In genomic region chr17:62781356-62781755, GRCh38 we compare ENCODE assay signal across 15 cellular contexts. TPM values are rescaled to one million over a fixed set of nuclear protein-coding genes. Genes with fewer than 3 reads are reported as not detected.
A peak's percentile ranks its signal among the peaks of the same experiment; 100 is the strongest.
DNase-seq lines count a peak whose midpoint lies in the region; ATAC-seq and TF ChIP-seq lines count a peak whose summit lies in the region.
"Had no signal": no experiment of that assay in that cellular context is flagged by ENCODE, and none has a peak within 500 bp of the region (broad histone marks: within the 10 kb centered on the region; RNA-seq: fewer than 3 reads in every experiment).

No MANE protein-coding gene starts in this region.

- H3K4me3 ChIP-seq in RWPE2 (ENCODE audit: severe bottlenecking) (no peak overlapping the region), foreskin fibroblast (ENCODE audit: low read depth in 1 of 2, low read length in 2 of 2) (no peak overlapping the region), aorta (ENCODE audit: low read length in 2 of 2) (no peak overlapping the region), psoas muscle (no peak overlapping the region)
- H3K4me3 ChIP-seq: skin epidermis, suprapubic skin had no signal

- TF ChIP-seq CTCF in RWPE2 (IDR thresholded peaks at IDR 0.05; ENCODE audit: poor library complexity, severe bottlenecking) (no peak), foreskin fibroblast (IDR thresholded peaks at IDR 0.05; ENCODE audit: low read depth, low read length) (no peak), psoas muscle (IDR thresholded peaks at IDR 0.05) (no peak)

- intact Hi-C loops in aorta (cut with DNase I), result no loop called here
- intact Hi-C loops in psoas muscle (cut with DNase I), result no loop called here

- H3K27ac ChIP-seq in RWPE2 (ENCODE audit: poor library complexity, severe bottlenecking) (peak overlapping the region; percentile 98), aorta (ENCODE audit: low read depth in 1 of 2, low read length in 2 of 2) (peak overlapping the region; percentile 6 to 64), psoas muscle (no peak overlapping the region)

- ATAC-seq in RWPE2 (ENCODE audit: low read depth), result peak; percentile 4; the same call in 1 of the 3 replicates
- no peak for ATAC-seq in aorta (ENCODE audit: low FRiP score)
- ATAC-seq in psoas muscle, result no peak

- 70 to 76% methylated on average over 3 of the region's 3 CpGs for WGBS in aorta, 2 donors
- 81 to 87% (median 85%) methylated on average over 3 of the region's 3 CpGs for WGBS in psoas muscle, 3 donors

- H3K4me1 ChIP-seq in RWPE2 (ENCODE audit: insufficient read depth, poor library complexity, severe bottlenecking) (peaks cover 43% of the 10 kb centered on the region), aorta (ENCODE audit: control insufficient read depth in 1 of 2, insufficient read depth in 2 of 2, low read length in 2 of 2) (no peaks in the 10 kb centered on the region), psoas muscle (no peaks in the 10 kb centered on the region)

- H3K27me3 ChIP-seq in RWPE2 (ENCODE audit: insufficient read depth, poor library complexity, severe bottlenecking) (no peaks in the 10 kb centered on the region), aorta (ENCODE audit: control insufficient read depth in 1 of 2, insufficient read depth in 2 of 2, low read length in 1 of 2) (no peaks in the 10 kb centered on the region), psoas muscle (ENCODE audit: insufficient read depth in 3 of 3, low read length in 2 of 3) (no peaks in the 10 kb centered on the region)

- no peaks in the 10 kb centered on the region for H3K36me3 ChIP-seq in RWPE2 (ENCODE audit: low read depth)
- no peaks in the 10 kb centered on the region for H3K36me3 ChIP-seq in aorta (ENCODE audit: control insufficient read depth in 1 of 2, insufficient read depth in 2 of 2, low read length in 1 of 2)
- H3K36me3 ChIP-seq in psoas muscle (ENCODE audit: insufficient read depth in 1 of 2, low read depth in 1 of 2), result no peaks in the 10 kb centered on the region
- H3K36me3 ChIP-seq: suprapubic skin had no signal

- DNase-seq in SIG-M5 treated with dmso at 0.1 percent for 504 hours (lab: John Stamatoyannopoulos, UW; ENCODE audit: unreplicated experiment), result peak; percentile 34
- no peak for DNase-seq in SIG-M5 (lab: John Stamatoyannopoulos, UW)
- DNase-seq in RWPE2 (ENCODE audit: low spot score), result no peak
- peak; percentile 30 to 54 for DNase-seq in foreskin fibroblast
- no peak for DNase-seq in aorta
- no peak for DNase-seq in stimulated activated CD4-positive, alpha-beta T cell treated with anti-CD3 and anti-CD28 coated beads, Interleukin-4, amount 100 ng/mL, for 1 hour
- no peak for DNase-seq in SW 1271 (lab: John Stamatoyannopoulos, UW)
- DNase-seq in psoas muscle, result no peak
- DNase-seq: activated CD4-positive, alpha-beta memory T cell treated with anti-CD3 and anti-CD28 coated beads, Interleukin-2, amount 10 ng/mL, durations not matched to agents 7 days and 5 days; activated effector memory CD4-positive, alpha-beta T cell treated with anti-CD3 and anti-CD28 coated beads, Interleukin-2, amount 50 U/mL, for 16 hours; hypothalamus; NCI-H2081 had no signal

- H3K9me3 ChIP-seq in RWPE2 (ENCODE audit: severe bottlenecking), result no peaks in the 10 kb centered on the region
- H3K9me3 ChIP-seq in aorta (ENCODE audit: control insufficient read depth, low read length), result no peaks in the 10 kb centered on the region
- H3K9me3 ChIP-seq in psoas muscle, result no peaks in the 10 kb centered on the region
- H3K9me3 ChIP-seq: suprapubic skin had no signal

RNA-seq across cellular contexts. Expression of gene MARCHF10, which starts 26.8 kb away (rescaled TPM):
- total RNA-seq in aorta (not detected), psoas muscle (not detected)
- polyA plus RNA-seq in aorta (not detected), psoas muscle (under 1 TPM in 1 of 3 donors, not detected in 2; 0.01 TPM)
- total RNA-seq: A172; activated CD4-positive, alpha-beta memory T cell treated with anti-CD3 and anti-CD28 coated beads, Interleukin-2, amount 10 ng/mL, durations not matched to agents 7 days and 5 days; suprapubic skin had no signal

Comparison
In these comparisons a context has a peak if more than half of its experiments do, and no peak if none do; other contexts are left out.
1. DNase-seq: peak in SIG-M5 treated with dmso at 0.1 percent for 504 hours (single experiment) and foreskin fibroblast (2 of 2); none in SIG-M5 (single experiment), RWPE2 (single experiment), aorta (0 of 2), stimulated activated CD4-positive, alpha-beta T cell treated with anti-CD3 and anti-CD28 coated beads, Interleukin-4, amount 100 ng/mL, for 1 hour (single experiment), SW 1271 (0 of 2) and psoas muscle (0 of 2).